24 cellular contexts compared by ENCODE assay signal in genomic region chr1:16149702-16150488, GRCh38. TPM values are rescaled to one million over a fixed set of nuclear protein-coding genes. Genes with fewer than 3 reads are reported as not detected.
A peak's percentile ranks its signal among the peaks of the same experiment; 100 is the strongest.
DNase-seq lines count a peak whose midpoint lies in the region; ATAC-seq, FAIRE-seq and TF ChIP-seq lines count a peak whose summit lies in the region.
"Had no signal": no experiment of that assay in that cellular context is flagged by ENCODE, and none has a peak within 500 bp of the region (broad histone marks: within the 10 kb centered on the region; RNA-seq: fewer than 3 reads in every experiment).

No MANE protein-coding gene starts in this region.

- peaks cover 7% of the 10 kb centered on the region; the same call in 1 of the 2 replicates for H3K4me1 ChIP-seq in HEK293 (ENCODE audit: control insufficient read depth, insufficient read depth, low read length)
- peaks cover 63% of the 10 kb centered on the region for H3K4me1 ChIP-seq in RWPE2 (ENCODE audit: insufficient read depth, poor library complexity, severe bottlenecking)
- H3K4me1 ChIP-seq in keratinocyte (ENCODE audit: control insufficient read depth, extremely low read depth, insufficient read depth, low read length): peaks cover 75% of the 10 kb centered on the region
- H3K4me1 ChIP-seq in stomach: peaks cover 66 to 94% (median 72%) of the 10 kb centered on the region in 4 donors

- peaks cover 3% of the 10 kb centered on the region for H3K9me1 ChIP-seq in keratinocyte (ENCODE audit: control insufficient read depth, extremely low read depth, insufficient read depth, low read length)

- H3K27me3 ChIP-seq in RWPE2 (ENCODE audit: insufficient read depth, poor library complexity, severe bottlenecking) (no peaks in the 10 kb centered on the region), keratinocyte (ENCODE audit: control insufficient read depth, extremely low read depth, insufficient read depth, low read length) (no peaks in the 10 kb centered on the region), stomach (peaks cover 0 to 9% (median 0%) of the 10 kb centered on the region in 3 donors)
- H3K27me3 ChIP-seq: sigmoid colon had no signal

- TF ChIP-seq CTCF in HEK293 (tag by site-specific recombination; IDR thresholded peaks at IDR 0.05) (no peak), RWPE2 (IDR thresholded peaks at IDR 0.05; ENCODE audit: poor library complexity, severe bottlenecking) (no peak), keratinocyte (optimal IDR thresholded peaks at IDR 0.05 in 1 of 3, IDR thresholded peaks at IDR 0.05 in 1 of 3, conservative IDR thresholded peaks at IDR 0.05 in 1 of 3; ENCODE audit: extremely low read depth in 1 of 3, insufficient read depth in 2 of 3, low read length in 3 of 3) (no peak), stomach (IDR thresholded peaks at IDR 0.05) (no peak)

- WGBS in stomach, 5 donors: 66 to 73% (median 69%) methylated on average over 12 of the region's 12 CpGs

- POLR2A ChIA-PET in HEK293 (lab: Yijun Ruan, JAX): interaction anchor here (0.6 to 1.6 kb wide), 2 partner anchors 15 to 39 kb away, joined by 3 read pairs; no protein-coding TSS in a partner anchor

- H3K4me3 ChIP-seq in HEK293 (ENCODE audit: low read depth, low read length) (no peak overlapping the region), RWPE2 (ENCODE audit: severe bottlenecking) (no peak overlapping the region), keratinocyte (ENCODE audit: control insufficient read depth in 2 of 3, extremely low read depth in 1 of 3, insufficient read depth in 2 of 3, low read depth in 1 of 3, low read length in 3 of 3) (no peak overlapping the region), stomach (no peak overlapping the region)
- H3K4me3 ChIP-seq: sigmoid colon had no signal

- intact Hi-C loops in stomach (cut with DNase I; ENCODE audit: low total_unique reads): no loop called here

- peak overlapping the region; percentile 2 for H3K9ac ChIP-seq in keratinocyte (ENCODE audit: control insufficient read depth, extremely low read depth, insufficient read depth, low read length)

- FAIRE-seq in keratinocyte (lab: Jason Lieb, UNC): no peak
- FAIRE-seq: TTC549 had no signal

- DNase-seq in RWPE2 (ENCODE audit: low spot score) (no peak), keratinocyte (ENCODE audit: low read depth, low spot score) (no peak), stomach (no peak)
- DNase-seq in activated CD4-positive, CD25-positive, alpha-beta regulatory T cell (lab: John Stamatoyannopoulos, UW): no peak
- no peak for DNase-seq in stimulated activated CD4-positive, alpha-beta T cell treated with anti-CD3 and anti-CD28 coated beads, Interleukin-1b, Interleukin-23, amount 100 ng/mL, for 48 hours
- DNase-seq in stimulated activated CD4-positive, alpha-beta T cell treated with anti-CD3 and anti-CD28 coated beads, Interleukin-2, amount 100 ng/mL, for 48 hours: no peak
- DNase-seq: activated CD4-positive, alpha-beta T cell treated with anti-CD3 and anti-CD28 coated beads for 36 hours; activated naive CD4-positive, alpha-beta T cell treated with anti-CD3 and anti-CD28 coated beads, Interleukin-2, amount 10 ng/mL, durations not matched to agents 7 days and 5 days; activated T-cell treated with anti-CD3 and anti-CD28 coated beads, Interleukin-2, amount 50 U/mL, for 48 hours; CD8-positive, alpha-beta memory T cell; DMS79; erythroblast; foreskin melanocyte; H7; MV-4-11; NCI-H187; NCI-H748 treated with DMSO at 0.1 percent for 48 hours; sigmoid colon; T-helper 1 cell had no signal

- ATAC-seq in RWPE2 (ENCODE audit: low read depth) (no peak), HG03565 (IDR thresholded peaks at IDR 0.05; ENCODE audit: unreplicated experiment) (no peak)
- ATAC-seq: activated CD4-positive, alpha-beta T cell treated with anti-CD3 and anti-CD28 coated beads for 36 hours had no signal

- CTCF ChIA-PET in HEK293 (lab: Yijun Ruan, JAX): interaction anchor here (0.5 to 7.8 kb wide), 5 partner anchors 19 to 78 kb away, joined by 3 to 117 read pairs (median 3); no protein-coding TSS in a partner anchor

- H3K27ac ChIP-seq in HEK293 (ENCODE audit: extremely low read depth, low read depth, low read length) (no peak overlapping the region), RWPE2 (ENCODE audit: poor library complexity, severe bottlenecking) (peak overlapping the region; percentile 99), keratinocyte (ENCODE audit: control insufficient read depth, insufficient read depth, low read length) (no peak overlapping the region), stomach (peak overlapping the region in 4 of 5 donors; percentile 21 to 95 (median 92))
- H3K27ac ChIP-seq: KMS-11 had no signal

- peaks cover 94% of the 10 kb centered on the region for H3K79me2 ChIP-seq in keratinocyte (ENCODE audit: control insufficient read depth, insufficient read depth, low read length)

- H3K9me3 ChIP-seq in HEK293 (ENCODE audit: control insufficient read depth, insufficient read depth, low read depth, low read length) (no peaks in the 10 kb centered on the region), RWPE2 (ENCODE audit: severe bottlenecking) (no peaks in the 10 kb centered on the region), keratinocyte (ENCODE audit: control insufficient read depth, low read depth, low read length) (no peaks in the 10 kb centered on the region), stomach (no peaks in the 10 kb centered on the region)
- H3K9me3 ChIP-seq: sigmoid colon had no signal

- no peak for TF ChIP-seq POLR2A in stomach (IDR thresholded peaks at IDR 0.05)

- H3K36me3 ChIP-seq in HEK293 (ENCODE audit: control insufficient read depth in 2 of 2, insufficient read depth in 1 of 2, low read length in 2 of 2): peaks cover 5 to 60% of the 10 kb centered on the region in 2 experiments; a peak in 2 of 3 replicates
- peaks cover 98% of the 10 kb centered on the region for H3K36me3 ChIP-seq in RWPE2 (ENCODE audit: low read depth)
- peaks cover 32 to 91% of the 10 kb centered on the region in 2 experiments for H3K36me3 ChIP-seq in keratinocyte (ENCODE audit: control insufficient read depth in 2 of 2, extremely low read depth in 1 of 2, insufficient read depth in 2 of 2, low read length in 2 of 2)
- H3K36me3 ChIP-seq in stomach: peaks cover 10 to 42% (median 25%) of the 10 kb centered on the region in 4 donors

- TF ChIP-seq EP300 in stomach (IDR thresholded peaks at IDR 0.05): no peak

- H2AFZ ChIP-seq in keratinocyte (ENCODE audit: control insufficient read depth, low read length): no peak overlapping the region

- dilution Hi-C loops in keratinocyte (cut with MboI; ENCODE audit: extremely low pct_ligation_motif_present, low sequenced_read_pairs): no loop called here

- H3K4me2 ChIP-seq in keratinocyte (ENCODE audit: control insufficient read depth, extremely low read depth, insufficient read depth, low read depth, low read length): peak overlapping the region; percentile 90

- H4K20me1 ChIP-seq in keratinocyte (ENCODE audit: control insufficient read depth, extremely low read depth, insufficient read depth, low read length): peaks cover 67% of the 10 kb centered on the region

TF ChIP-seq in HEK293, 187 proteins besides CTCF, POLR2A, EP300 and RAD21:
- no peak for TF ChIP-seq ZNF24 (tag by site-specific recombination; IDR thresholded peaks at IDR 0.05)
- TF ChIP-seq ZNF660 (tag by site-specific recombination; IDR thresholded peaks at IDR 0.05): no peak
- no peak for TF ChIP-seq ZNF623 (tag by site-specific recombination; IDR thresholded peaks at IDR 0.05)
- TF ChIP-seq SP3 (tag by site-specific recombination; IDR thresholded peaks at IDR 0.05): no peak
- TF ChIP-seq ZNF404 (tag by site-specific recombination; IDR thresholded peaks at IDR 0.05): no peak
- no peak for TF ChIP-seq KLF10 (tag by site-specific recombination; IDR thresholded peaks at IDR 0.05)
- no peak for TF ChIP-seq ELK4 (IDR thresholded peaks at IDR 0.05; ENCODE audit: borderline replicate concordance, low read depth, low read length)
- 0 out of 2 replicates have a peak, but pooled peaks have one; percentile 13 for TF ChIP-seq GLIS2 (tag by site-specific recombination; IDR thresholded peaks at IDR 0.05)
- no peak for TF ChIP-seq ZNF138 (tag by site-specific recombination; IDR thresholded peaks at IDR 0.05; ENCODE audit: borderline replicate concordance)
- TF ChIP-seq ZNF664 (tag by site-specific recombination; IDR thresholded peaks at IDR 0.05): peak; percentile 75; the same call in 1 of the 2 replicates
- TF ChIP-seq ZNF529 (tag by site-specific recombination; IDR thresholded peaks at IDR 0.05; ENCODE audit: insufficient replicate concordance): no peak

RNA-seq across cellular contexts. Expression of gene EPHA2, which starts 6.0 kb away (rescaled TPM):
- polyA plus RNA-seq in keratinocyte: 55.6 to 70.9 TPM (median 60.3 TPM) in 3 replicates
- 31.9 TPM for polyA plus RNA-seq in keratinocyte (2011; ENCODE audit: low read depth)
- polyA plus RNA-seq in keratinocyte (2011; cell fraction: cytosol; rRNA removed): 36.6 and 49.9 TPM in 2 replicates
- 176 and 195 TPM in 2 replicates for polyA plus RNA-seq in keratinocyte (2011; cell fraction: nucleus; rRNA removed)
- polyA plus RNA-seq in keratinocyte (2012; ENCODE audit: low replicate concordance): 64.4 and 71.6 TPM in 2 replicates
- 113 to 223 TPM (median 129 TPM) in 3 replicates for polyA minus RNA-seq in keratinocyte
- 152 TPM for polyA minus RNA-seq in keratinocyte (2011; cell fraction: cytosol; rRNA and poly(A)+ RNA removed)
- polyA minus RNA-seq in keratinocyte (2011; cell fraction: nucleus; rRNA and poly(A)+ RNA removed): 153 and 207 TPM in 2 replicates
- total RNA-seq in stomach: 100 to 1,000 TPM in 1 of 5 donors, 10 to 100 TPM in 3, 1 to 10 TPM in 1; 6.7 to 200 (median 42.7) TPM
- 10 to 100 TPM in 2 of 3 donors, 1 to 10 TPM in 1; 4.6 to 30.4 (median 11.0) TPM for polyA plus RNA-seq in stomach
- total RNA-seq: activated CD8-positive, alpha-beta memory T cell treated with anti-CD3 and anti-CD28 coated beads for 36 hours; CD8-positive, alpha-beta memory T cell had no signal
- polyA plus RNA-seq: CD8-positive, alpha-beta memory T cell had no signal

Comparison
In these comparisons a context has a peak if more than half of its experiments do, and no peak if none do; other contexts are left out.
1. H3K27ac ChIP-seq: peak in RWPE2 (single experiment) and stomach (4 of 5); none in HEK293 (single experiment) and keratinocyte (single experiment).